Comparison of ENCODE assay signal across 10 cellular contexts in the genomic region with DNA sequence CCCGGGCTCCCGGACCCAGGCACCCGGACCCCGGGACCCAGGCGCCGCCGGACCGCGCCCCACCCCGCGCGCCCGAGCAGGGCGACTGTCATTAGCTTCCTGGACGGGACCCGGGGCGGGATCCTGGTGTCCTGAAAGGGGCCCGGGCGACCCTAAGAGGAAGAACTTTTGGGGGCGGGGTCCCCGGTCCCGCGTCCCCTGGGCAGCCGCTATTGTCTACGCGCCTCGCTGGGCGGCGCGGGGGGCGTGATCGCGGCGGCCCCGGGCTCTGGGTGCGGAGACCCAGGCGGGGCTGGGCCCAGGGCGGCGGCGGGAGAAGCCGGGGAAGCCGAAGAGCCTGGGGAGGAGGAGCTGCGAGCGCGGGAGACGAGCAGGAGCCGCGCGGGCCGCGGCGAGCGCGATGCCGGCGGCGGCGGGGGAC. TPM values are rescaled to one million over a fixed set of nuclear protein-coding genes. Genes with fewer than 3 reads are reported as not detected.
A peak's percentile ranks its signal among the peaks of the same experiment; 100 is the strongest.
DNase-seq lines count a peak whose midpoint lies in the region; ATAC-seq and TF ChIP-seq lines count a peak whose summit lies in the region.
"Had no signal": no experiment of that assay in that cellular context is flagged by ENCODE, and none has a peak within 500 bp of the region (broad histone marks: within the 10 kb centered on the region; RNA-seq: fewer than 3 reads in every experiment).

No MANE protein-coding gene starts in this region.

- no peaks in the 10 kb centered on the region for H3K9me3 Mint-ChIP-seq in activated CD8-positive, alpha-beta T cell treated with anti-CD3 and anti-CD28 coated beads for 36 hours
- H3K9me3 Mint-ChIP-seq in activated CD8-positive, alpha-beta T cell treated with anti-CD3 and anti-CD28 coated beads, Interleukin-2, amount 10 ng/mL, durations not matched to agents 7 days and 5 days (ENCODE audit: insufficient read depth): no peaks in the 10 kb centered on the region
- H3K9me3 Mint-ChIP-seq: naive thymus-derived CD8-positive, alpha-beta T cell; T-helper 1 cell treated with Interleukin-12 subunit alpha and Interleukin-12 subunit beta and Interleukin-4 antibody, amounts not matched to agents 30 μg/mL and 1 μg/mL, for 36 hours had no signal

- POLR2A ChIA-PET in activated CD8-positive, alpha-beta T cell treated with anti-CD3 and anti-CD28 coated beads for 36 hours (lab: Charles Lee): no interaction called here
- POLR2A ChIA-PET in activated CD8-positive, alpha-beta T cell treated with anti-CD3 and anti-CD28 coated beads, Interleukin-2, amount 10 ng/mL, durations not matched to agents 7 days and 5 days (lab: Charles Lee): no interaction called here

- intact Hi-C loops in activated CD8-positive, alpha-beta T cell treated with anti-CD3 and anti-CD28 coated beads for 36 hours (cut with micrococcal nuclease): no loop called here
- intact Hi-C loops in tibial artery (cut with DNase I; ENCODE audit: low total_unique reads): no loop called here

- no peaks in the 10 kb centered on the region for H3K9me3 ChIP-seq in tibial artery

- no peaks in the 10 kb centered on the region for H3K36me3 ChIP-seq in tibial artery

- no peaks in the 10 kb centered on the region for H3K36me3 Mint-ChIP-seq in activated CD8-positive, alpha-beta T cell treated with anti-CD3 and anti-CD28 coated beads for 36 hours (ENCODE audit: low read depth)
- no peaks in the 10 kb centered on the region for H3K36me3 Mint-ChIP-seq in activated CD8-positive, alpha-beta T cell treated with anti-CD3 and anti-CD28 coated beads, Interleukin-2, amount 10 ng/mL, durations not matched to agents 7 days and 5 days (ENCODE audit: low read depth)
- H3K36me3 Mint-ChIP-seq: naive thymus-derived CD8-positive, alpha-beta T cell had no signal

- peaks cover 6% of the 10 kb centered on the region for H3K4me1 Mint-ChIP-seq in activated CD8-positive, alpha-beta T cell treated with anti-CD3 and anti-CD28 coated beads for 36 hours (ENCODE audit: low read depth)
- peaks cover 6% of the 10 kb centered on the region for H3K4me1 Mint-ChIP-seq in activated CD8-positive, alpha-beta T cell treated with anti-CD3 and anti-CD28 coated beads, Interleukin-2, amount 10 ng/mL, durations not matched to agents 7 days and 5 days (ENCODE audit: low read depth)

- no peak overlapping the region for H3K27ac ChIP-seq in tibial artery

- CTCF ChIA-PET in activated CD8-positive, alpha-beta T cell treated with anti-CD3 and anti-CD28 coated beads for 36 hours (lab: Charles Lee): interaction anchor here (1.1 kb wide), 1 partner anchor 9 kb away, joined by 4 read pairs; no protein-coding TSS in a partner anchor
- CTCF ChIA-PET in activated CD8-positive, alpha-beta T cell treated with anti-CD3 and anti-CD28 coated beads, Interleukin-2, amount 10 ng/mL, durations not matched to agents 7 days and 5 days (lab: Charles Lee): no interaction called here

- no peak for TF ChIP-seq CTCF in activated CD8-positive, alpha-beta T cell treated with anti-CD3 and anti-CD28 coated beads for 36 hours (IDR thresholded peaks at IDR 0.05)
- TF ChIP-seq CTCF in WI38 (IDR thresholded peaks at IDR 0.05; ENCODE audit: low read depth, low read length) (no peak), tibial artery (IDR thresholded peaks at IDR 0.05) (no peak)

- peaks cover 0 to 52% of the 10 kb centered on the region in 2 donors for H3K27me3 ChIP-seq in tibial artery

- ATAC-seq in activated CD8-positive, alpha-beta T cell treated with anti-CD3 and anti-CD28 coated beads for 36 hours: peak; percentile 34
- ATAC-seq in activated CD8-positive, alpha-beta T cell treated with anti-CD3 and anti-CD28 coated beads, Interleukin-2, amount 10 ng/mL, durations not matched to agents 7 days and 5 days: no peak

- H3K27ac Mint-ChIP-seq in activated CD8-positive, alpha-beta T cell treated with anti-CD3 and anti-CD28 coated beads for 36 hours: no peak overlapping the region
- no peak overlapping the region for H3K27ac Mint-ChIP-seq in activated CD8-positive, alpha-beta T cell treated with anti-CD3 and anti-CD28 coated beads, Interleukin-2, amount 10 ng/mL, durations not matched to agents 7 days and 5 days
- H3K27ac Mint-ChIP-seq: T-helper 1 cell treated with Interleukin-12 subunit alpha and Interleukin-12 subunit beta and Interleukin-4 antibody, amounts not matched to agents 30 μg/mL and 1 μg/mL, for 36 hours had no signal

- H3K4me3 Mint-ChIP-seq in activated CD8-positive, alpha-beta T cell treated with anti-CD3 and anti-CD28 coated beads for 36 hours: no peak overlapping the region
- H3K4me3 Mint-ChIP-seq in activated CD8-positive, alpha-beta T cell treated with anti-CD3 and anti-CD28 coated beads, Interleukin-2, amount 10 ng/mL, durations not matched to agents 7 days and 5 days: no peak overlapping the region

- H3K4me3 ChIP-seq in WI38 (ENCODE audit: low read depth, low read length) (peak overlapping the region; percentile 65), tibial artery (peak overlapping the region; percentile 44 to 53)

- H3K4me1 ChIP-seq in tibial artery: peaks cover 0 to 41% (median 35%) of the 10 kb centered on the region in 4 donors

- peaks cover 52% of the 10 kb centered on the region for H3K27me3 Mint-ChIP-seq in activated CD8-positive, alpha-beta T cell treated with anti-CD3 and anti-CD28 coated beads for 36 hours
- peaks cover 51% of the 10 kb centered on the region for H3K27me3 Mint-ChIP-seq in activated CD8-positive, alpha-beta T cell treated with anti-CD3 and anti-CD28 coated beads, Interleukin-2, amount 10 ng/mL, durations not matched to agents 7 days and 5 days (ENCODE audit: low read depth)

- peak; percentile 4 for DNase-seq in activated CD8-positive, alpha-beta T cell treated with anti-CD3 and anti-CD28 coated beads for 36 hours
- no peak for DNase-seq in activated CD8-positive, alpha-beta T cell treated with anti-CD3 and anti-CD28 coated beads, Interleukin-2, amount 10 ng/mL, durations not matched to agents 7 days and 5 days
- peak; percentile 48 for DNase-seq in kidney tubule cell (ENCODE audit: low spot score)
- DNase-seq in tibial artery: no peak
- DNase-seq in occipital lobe (lab: John Stamatoyannopoulos, UW): no peak
- no peak for DNase-seq in stimulated activated naive CD4-positive, alpha-beta T cell treated with Interleukin-2 at 50 U/mL for 16 hours (lab: John Stamatoyannopoulos, UW)
- DNase-seq in hepatic stellate cell (ENCODE audit: low spot score): no peak

RNA-seq across cellular contexts. Expression of a gene that starts 0.5 kb away (rescaled TPM):
- under 1 TPM; 0.20 to 0.27 TPM for total RNA-seq in activated CD8-positive, alpha-beta T cell treated with anti-CD3 and anti-CD28 coated beads for 36 hours
- under 1 TPM; 0.21 to 0.24 TPM for total RNA-seq in activated CD8-positive, alpha-beta T cell treated with anti-CD3 and anti-CD28 coated beads, Interleukin-2, amount 10 ng/mL, durations not matched to agents 7 days and 5 days
- 9.4 TPM for total RNA-seq in occipital lobe

Comparison
In these comparisons a context has a peak if more than half of its experiments do, and no peak if none do; other contexts are left out.
1. DNase-seq: peak in activated CD8-positive, alpha-beta T cell treated with anti-CD3 and anti-CD28 coated beads for 36 hours (single experiment) and kidney tubule cell (single experiment); none in activated CD8-positive, alpha-beta T cell treated with anti-CD3 and anti-CD28 coated beads, Interleukin-2, amount 10 ng/mL, durations not matched to agents 7 days and 5 days (single experiment), tibial artery (0 of 2), occipital lobe (single experiment), stimulated activated naive CD4-positive, alpha-beta T cell treated with Interleukin-2 at 50 U/mL for 16 hours (single experiment) and hepatic stellate cell (single experiment).